ENCODE assay signal across 26 cellular contexts in genomic region chr18:73318732-73319479, GRCh38.
A peak's percentile ranks its signal among the peaks of the same experiment; 100 is the strongest.
DNase-seq lines count a peak whose midpoint lies in the region; ATAC-seq and TF ChIP-seq lines count a peak whose summit lies in the region.
"Had no signal": no experiment of that assay in that cellular context is flagged by ENCODE, and none has a peak within 500 bp of the region (broad histone marks: within the 10 kb centered on the region; RNA-seq: fewer than 3 reads in every experiment).

No MANE protein-coding gene starts in this region.

- no TSS peak for BruUV-seq in Calu3 (replicated peaks; lab: Mats Ljungman, UMichigan)

- no peak for ATAC-seq in GM21737 (IDR thresholded peaks at IDR 0.05; ENCODE audit: unreplicated experiment)
- ATAC-seq: left colon; stimulated activated naive CD8-positive, alpha-beta T cell treated with anti-CD3 and anti-CD28 coated beads, Interleukin-15, amount 100 ng/mL, for 72 hours had no signal

- no peaks in the 10 kb centered on the region for H3K27me3 Mint-ChIP-seq in Calu3 (ENCODE audit: unreplicated experiment)
- H3K27me3 Mint-ChIP-seq: CD4-positive, alpha-beta memory T cell; progenitor cell of endocrine pancreas; stimulated activated naive CD8-positive, alpha-beta T cell treated with anti-CD3 and anti-CD28 coated beads, Interleukin-15, amount 100 ng/mL, for 72 hours had no signal

- H3K27ac ChIP-seq in 22Rv1 (peak overlapping the region; percentile 81), VCaP (peak overlapping the region; percentile 66)
- H3K27ac ChIP-seq: cardiac muscle cell, tibial nerve had no signal

- TF ChIP-seq CTCF in 22Rv1 (IDR thresholded peaks at IDR 0.05), result no peak
- TF ChIP-seq CTCF in Calu3 (IDR thresholded peaks at IDR 0.05; ENCODE audit: unreplicated experiment), result no peak
- TF ChIP-seq CTCF in VCaP (conservative IDR thresholded peaks at IDR 0.05), result no peak
- no peak for TF ChIP-seq CTCF in fibroblast of the aortic adventitia (IDR thresholded peaks at IDR 0.05; ENCODE audit: insufficient read depth, low read length)

- no peak overlapping the region for H3K4me3 ChIP-seq in fibroblast of the aortic adventitia (ENCODE audit: low read depth, low read length)
- H3K4me3 ChIP-seq: cardiac muscle cell, HAP-1, smooth muscle cell, tibial nerve had no signal

- H3K36me3 Mint-ChIP-seq in Calu3 (ENCODE audit: insufficient read depth, unreplicated experiment), result no peaks in the 10 kb centered on the region
- H3K36me3 Mint-ChIP-seq: CD4-positive, alpha-beta memory T cell had no signal

- no peak overlapping the region for H3K4me3 Mint-ChIP-seq in Calu3 (ENCODE audit: low read depth, unreplicated experiment)
- H3K4me3 Mint-ChIP-seq: CD4-positive, alpha-beta memory T cell; neural crest cell; stimulated activated naive CD8-positive, alpha-beta T cell treated with anti-CD3 and anti-CD28 coated beads, Interleukin-15, amount 100 ng/mL, for 72 hours had no signal

- H3K9me3 Mint-ChIP-seq in Calu3 (ENCODE audit: low read depth, unreplicated experiment), result peaks cover 2% of the 10 kb centered on the region
- H3K9me3 Mint-ChIP-seq: neural crest cell; stimulated activated naive CD8-positive, alpha-beta T cell treated with anti-CD3 and anti-CD28 coated beads, Interleukin-15, amount 100 ng/mL, for 72 hours had no signal

- intact Hi-C loops in Calu3 (cut with micrococcal nuclease; ENCODE audit: unreplicated experiment), result no loop called here

- CTCF ChIA-PET in Calu3 (lab: Charles Lee), result no interaction called here

- DNase-seq in Calu3, result no peak
- peak; percentile 57 for DNase-seq in fibroblast of the aortic adventitia (ENCODE audit: low read depth)
- DNase-seq in cerebellar nuclear complex (lab: John Stamatoyannopoulos, UW), result no peak
- no peak for DNase-seq in DMS153 treated with DMSO at 0.1 percent for 48 hours (lab: John Stamatoyannopoulos, UW; ENCODE audit: unreplicated experiment)
- DNase-seq in T-helper 2 cell, result no peak
- DNase-seq: activated CD4-positive, alpha-beta T cell treated with anti-CD3 and anti-CD28 coated beads, Interleukin-2, amount 50 U/mL, for 4 hours; activated effector memory CD4-positive, alpha-beta T cell treated with Interleukin-2 at 50 U/mL for 16 hours; CD4-positive, alpha-beta memory T cell; DMS79; Kasumi-1; left colon; NCI-H146; NCI-H748 treated with DMSO at 0.1 percent for 48 hours; SIG-M5; stimulated activated CD4-positive, alpha-beta T cell treated with anti-CD3 and anti-CD28 coated beads, Interleukin-4, amount 100 ng/mL, for 24 hours; stimulated activated naive CD8-positive, alpha-beta T cell treated with anti-CD3 and anti-CD28 coated beads, Interleukin-15, amount 100 ng/mL, for 72 hours; T-helper 1 cell had no signal

- H3K4me1 Mint-ChIP-seq in Calu3 (ENCODE audit: low read depth, unreplicated experiment), result peaks cover 21% of the 10 kb centered on the region
- H3K4me1 Mint-ChIP-seq: CD4-positive, alpha-beta memory T cell; neural crest cell; stimulated activated naive CD8-positive, alpha-beta T cell treated with anti-CD3 and anti-CD28 coated beads, Interleukin-15, amount 100 ng/mL, for 72 hours had no signal

- peak overlapping the region; percentile 68 for H3K27ac Mint-ChIP-seq in Calu3 (ENCODE audit: unreplicated experiment)
- H3K27ac Mint-ChIP-seq: CD4-positive, alpha-beta memory T cell; progenitor cell of endocrine pancreas; stimulated activated naive CD8-positive, alpha-beta T cell treated with anti-CD3 and anti-CD28 coated beads, Interleukin-15, amount 100 ng/mL, for 72 hours had no signal
